9 cellular contexts compared by ENCODE assay signal in genomic region chr4:6343950-6344408, GRCh38.
DNase-seq lines count a peak whose midpoint lies in the region; ATAC-seq and TF ChIP-seq lines count a peak whose summit lies in the region.
"Had no signal": no experiment of that assay in that cellular context is flagged by ENCODE, and none has a peak within 500 bp of the region (broad histone marks: within the 10 kb centered on the region; RNA-seq: fewer than 3 reads in every experiment).

No MANE protein-coding gene starts in this region.

- H3K4me1 ChIP-seq in Peyer's patch: no peaks in the 10 kb centered on the region

- H3K4me3 ChIP-seq in astrocyte of the cerebellum (ENCODE audit: low read depth, low read length) (no peak overlapping the region), Peyer's patch (no peak overlapping the region)

- ATAC-seq in left lobe of liver (peak; percentile 57), GM21528 (IDR thresholded peaks at IDR 0.05; ENCODE audit: low FRiP score, unreplicated experiment) (no peak)

- H3K36me3 ChIP-seq in Peyer's patch: no peaks in the 10 kb centered on the region

- no peak for TF ChIP-seq POLR2A in Peyer's patch (IDR thresholded peaks at IDR 0.05)

- H3K27ac ChIP-seq in C4-2B (no peak overlapping the region), Peyer's patch (no peak overlapping the region)

- no peaks in the 10 kb centered on the region for H3K27me3 ChIP-seq in Peyer's patch

- peak; percentile 75 for TF ChIP-seq CTCF in C4-2B (conservative IDR thresholded peaks at IDR 0.05)
- no peak for TF ChIP-seq CTCF in astrocyte of the cerebellum (IDR thresholded peaks at IDR 0.05; ENCODE audit: low read depth, low read length, missing control alignments)
- peak in 1 of 6 experiments; percentile 20 for TF ChIP-seq CTCF in Peyer's patch (IDR thresholded peaks at IDR 0.05)

- no peaks in the 10 kb centered on the region for H3K9me3 ChIP-seq in Peyer's patch

- in situ Hi-C loops in astrocyte of the cerebellum (cut with HindIII; ENCODE audit: low sequenced_read_pairs): no loop called here

- DNase-seq in HS-27A (ENCODE audit: low read depth): peak; percentile 33
- DNase-seq in astrocyte of the cerebellum (ENCODE audit: low read depth): peak; percentile 8
- DNase-seq in left lobe of liver (ENCODE audit: low spot score): no peak
- DNase-seq in OCI-M2 (lab: John Stamatoyannopoulos, UW; ENCODE audit: unreplicated experiment): no peak
- DNase-seq in MV-4-11 (lab: John Stamatoyannopoulos, UW): no peak
- DNase-seq in Peyer's patch: no peak
- DNase-seq: stimulated activated CD4-positive, alpha-beta T cell treated with anti-CD3 and anti-CD28 coated beads, Interleukin-4, amount 100 ng/mL, for 4 hours had no signal

Comparison
In these comparisons a context has a peak if more than half of its experiments do, and no peak if none do; other contexts are left out.
1. DNase-seq: peak in HS-27A (single experiment) and astrocyte of the cerebellum (single experiment); none in left lobe of liver (single experiment), OCI-M2 (single experiment), MV-4-11 (single experiment) and Peyer's patch (0 of 3).